10 cellular contexts compared by ENCODE assay signal in the genomic region with DNA sequence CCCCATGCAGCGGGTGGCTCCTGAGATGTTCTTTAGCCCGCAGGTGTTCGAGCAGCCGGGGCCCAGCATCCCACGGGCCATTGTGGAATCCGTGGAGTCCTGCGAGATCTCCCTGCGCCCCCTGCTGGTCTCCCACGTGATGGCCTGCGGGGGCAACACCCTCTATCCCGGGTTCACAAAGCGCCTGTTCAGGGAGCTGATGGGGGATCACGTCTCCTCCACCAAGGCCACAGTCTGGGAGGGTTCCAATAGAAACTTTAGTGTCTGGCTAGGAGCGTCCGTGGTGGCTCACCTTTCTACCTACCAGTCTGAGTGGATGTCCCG.
A peak's percentile ranks its signal among the peaks of the same experiment; 100 is the strongest.
DNase-seq lines count a peak whose midpoint lies in the region; ATAC-seq and TF ChIP-seq lines count a peak whose summit lies in the region.
"Had no signal": no experiment of that assay in that cellular context is flagged by ENCODE, and none has a peak within 500 bp of the region (broad histone marks: within the 10 kb centered on the region; RNA-seq: fewer than 3 reads in every experiment).

No MANE protein-coding gene starts in this region.

- no peak overlapping the region for H3K27ac ChIP-seq in DND-41 (ENCODE audit: low read length)
- no peak overlapping the region for H3K27ac ChIP-seq in tibial artery
- H3K27ac ChIP-seq: vagina had no signal

- TF ChIP-seq CTCF in DND-41 (IDR thresholded peaks at IDR 0.05; ENCODE audit: borderline replicate concordance, extremely low read depth, low read length, poor library complexity, severe bottlenecking) (peak; percentile 60), tibial artery (IDR thresholded peaks at IDR 0.05) (peak; percentile 50 to 51)

- H3K9ac ChIP-seq in DND-41 (ENCODE audit: low read depth, low read length): no peak overlapping the region

- H3K79me2 ChIP-seq in DND-41 (ENCODE audit: insufficient read depth, low read length): no peaks in the 10 kb centered on the region

- no peak overlapping the region for H3K27ac Mint-ChIP-seq in naive thymus-derived CD8-positive, alpha-beta T cell
- H3K27ac Mint-ChIP-seq: IgD-negative memory B cell had no signal

- H2AFZ ChIP-seq in DND-41 (ENCODE audit: low read depth, low read length): no peak overlapping the region

- peaks cover 5 to 62% (median 45%) of the 10 kb centered on the region in 5 donors for H3K27me3 Mint-ChIP-seq in naive thymus-derived CD8-positive, alpha-beta T cell

- ATAC-seq in DND-41 (ENCODE audit: insufficient read depth, low read depth) (no peak), GM21526 (IDR thresholded peaks at IDR 0.05; ENCODE audit: low FRiP score, unreplicated experiment) (no peak), HG03159 (IDR thresholded peaks at IDR 0.05; ENCODE audit: unreplicated experiment) (no peak)
- ATAC-seq in naive thymus-derived CD8-positive, alpha-beta T cell: no peak

- peaks cover 0 to 2% (median 0%) of the 10 kb centered on the region in 9 donors for H3K9me3 Mint-ChIP-seq in naive thymus-derived CD8-positive, alpha-beta T cell

- H3K27me3 ChIP-seq in DND-41 (ENCODE audit: insufficient read depth, low read length, poor library complexity) (peaks cover 4% of the 10 kb centered on the region), tibial artery (peaks cover 0 to 76% of the 10 kb centered on the region in 2 donors)
- H3K27me3 ChIP-seq: vagina had no signal

- no peaks in the 10 kb centered on the region for H3K4me1 Mint-ChIP-seq in naive thymus-derived CD8-positive, alpha-beta T cell
- H3K4me1 Mint-ChIP-seq: IgD-negative memory B cell had no signal

- no peak overlapping the region for H3K4me3 Mint-ChIP-seq in naive thymus-derived CD8-positive, alpha-beta T cell
- H3K4me3 Mint-ChIP-seq: IgD-negative memory B cell had no signal

- intact Hi-C loops in tibial artery (cut with DNase I; ENCODE audit: low total_unique reads): loop anchor here (5.0 kb wide), 1 partner anchor 334 kb away; no protein-coding TSS in a partner anchor

- H3K36me3 Mint-ChIP-seq in naive thymus-derived CD8-positive, alpha-beta T cell: no peaks in the 10 kb centered on the region

- no peaks in the 10 kb centered on the region for H3K4me1 ChIP-seq in DND-41 (ENCODE audit: insufficient read depth, low read length)
- H3K4me1 ChIP-seq in tibial artery: no peaks in the 10 kb centered on the region
- H3K4me1 ChIP-seq: vagina had no signal

- H3K36me3 ChIP-seq in DND-41 (ENCODE audit: insufficient read depth, low read length): no peaks in the 10 kb centered on the region
- no peaks in the 10 kb centered on the region for H3K36me3 ChIP-seq in tibial artery
- H3K36me3 ChIP-seq: vagina had no signal

- DNase-seq in DND-41 (peak; percentile 16), HT-29 (ENCODE audit: low spot score) (peak; percentile 28), amniotic epithelial cell (ENCODE audit: low read depth) (peak; percentile 8), kidney tubule cell (ENCODE audit: low spot score) (peak; percentile 38), tibial artery (peak in 1 of 2 donors; percentile 67)
- no peak for DNase-seq in naive thymus-derived CD8-positive, alpha-beta T cell

- H3K9me3 ChIP-seq in DND-41 (ENCODE audit: insufficient read depth, low read length, severe bottlenecking) (no peaks in the 10 kb centered on the region), tibial artery (no peaks in the 10 kb centered on the region)
- H3K9me3 ChIP-seq: vagina had no signal

- H3K4me2 ChIP-seq in DND-41 (ENCODE audit: insufficient read depth, low read length): no peak overlapping the region

- H4K20me1 ChIP-seq in DND-41 (ENCODE audit: insufficient read depth, low read length): no peaks in the 10 kb centered on the region

- POLR2A ChIA-PET in naive thymus-derived CD8-positive, alpha-beta T cell (lab: Charles Lee): no interaction called here

- no peak overlapping the region for H3K4me3 ChIP-seq in DND-41 (ENCODE audit: low read depth in 1 of 2, low read length in 2 of 2)
- H3K4me3 ChIP-seq in tibial artery: no peak overlapping the region
- H3K4me3 ChIP-seq: vagina had no signal

Comparison
In these comparisons a context has a peak if more than half of its experiments do, and no peak if none do; other contexts are left out.
1. DNase-seq: peak in DND-41 (single experiment), HT-29 (single experiment), amniotic epithelial cell (single experiment) and kidney tubule cell (single experiment); none in naive thymus-derived CD8-positive, alpha-beta T cell (0 of 10).